25 cellular contexts compared by ENCODE assay signal in genomic region chr7:61111-61510, GRCh38.
DNase-seq lines count a peak whose midpoint lies in the region; ATAC-seq, FAIRE-seq and TF ChIP-seq lines count a peak whose summit lies in the region.
"Had no signal": no experiment of that assay in that cellular context is flagged by ENCODE, and none has a peak within 500 bp of the region (broad histone marks: within the 10 kb centered on the region; RNA-seq: fewer than 3 reads in every experiment).

No MANE protein-coding gene starts in this region.

- H3K4me3 ChIP-seq in heart right ventricle: no peak overlapping the region
- no peak overlapping the region for H3K4me3 ChIP-seq in astrocyte (ENCODE audit: insufficient read depth, low read depth, low read length)
- no peak overlapping the region for H3K4me3 ChIP-seq in aorta (ENCODE audit: low read length in 2 of 2)
- H3K4me3 ChIP-seq in gastroesophageal sphincter: no peak overlapping the region
- H3K4me3 ChIP-seq: ovary, tibial nerve had no signal

- H4K20me1 ChIP-seq in astrocyte (ENCODE audit: insufficient read depth, low read length): no peaks in the 10 kb centered on the region

- H3K27me3 Mint-ChIP-seq in astrocyte (ENCODE audit: low read depth, unreplicated experiment) (peaks cover 64% of the 10 kb centered on the region), nephron progenitor cell (ENCODE audit: low read depth, poor library complexity) (no peaks in the 10 kb centered on the region)
- H3K27me3 Mint-ChIP-seq: activated CD4-positive, alpha-beta memory T cell treated with anti-CD3 and anti-CD28 coated beads for 36 hours; stimulated activated naive CD8-positive, alpha-beta T cell treated with anti-CD3 and anti-CD28 coated beads, Interleukin-15, amount 100 ng/mL, for 72 hours had no signal

- no peak for ATAC-seq in heart right ventricle
- no peak for ATAC-seq in aorta (ENCODE audit: low FRiP score)
- ATAC-seq in GM18502 (IDR thresholded peaks at IDR 0.05; ENCODE audit: poor library complexity, unreplicated experiment): no peak
- ATAC-seq in gastroesophageal sphincter: no peak
- ATAC-seq: naive thymus-derived CD8-positive, alpha-beta T cell; stimulated activated naive CD8-positive, alpha-beta T cell treated with anti-CD3 and anti-CD28 coated beads, Interleukin-15, amount 100 ng/mL, for 72 hours had no signal

- H3K27ac ChIP-seq in heart right ventricle: no peak overlapping the region
- H3K27ac ChIP-seq in astrocyte (ENCODE audit: low read depth, low read length): no peak overlapping the region
- no peak overlapping the region for H3K27ac ChIP-seq in aorta (ENCODE audit: low read depth in 1 of 2, low read length in 2 of 2)
- no peak overlapping the region for H3K27ac ChIP-seq in gastroesophageal sphincter
- H3K27ac ChIP-seq: brain microvascular endothelial cell, epithelial cell of prostate, ovary, tibial nerve had no signal

- peaks cover 7 to 34% (median 21%) of the 10 kb centered on the region in 9 donors for H3K4me1 ChIP-seq in heart right ventricle
- peaks cover 17% of the 10 kb centered on the region for H3K4me1 ChIP-seq in astrocyte (ENCODE audit: insufficient read depth, low read length)
- no peaks in the 10 kb centered on the region for H3K4me1 ChIP-seq in aorta (ENCODE audit: control insufficient read depth in 1 of 2, insufficient read depth in 2 of 2, low read length in 2 of 2)
- H3K4me1 ChIP-seq in gastroesophageal sphincter: peaks cover 0 to 35% (median 9%) of the 10 kb centered on the region in 3 donors

- intact Hi-C loops in cardiac septum (cut with DNase I) (no loop called here), heart right ventricle (cut with DNase I) (no loop called here), aorta (cut with DNase I) (no loop called here)

- H3K4me3 Mint-ChIP-seq in astrocyte (ENCODE audit: unreplicated experiment) (no peak overlapping the region), nephron progenitor cell (no peak overlapping the region)
- H3K4me3 Mint-ChIP-seq: activated CD4-positive, alpha-beta memory T cell treated with anti-CD3 and anti-CD28 coated beads for 36 hours; CD8-positive, alpha-beta memory T cell; naive thymus-derived CD8-positive, alpha-beta T cell; stimulated activated naive CD8-positive, alpha-beta T cell treated with anti-CD3 and anti-CD28 coated beads, Interleukin-15, amount 100 ng/mL, for 72 hours had no signal

- no peaks in the 10 kb centered on the region for H3K9me3 ChIP-seq in heart right ventricle
- H3K9me3 ChIP-seq in astrocyte (ENCODE audit: insufficient read depth, low read depth, low read length): no peaks in the 10 kb centered on the region
- no peaks in the 10 kb centered on the region for H3K9me3 ChIP-seq in aorta (ENCODE audit: control insufficient read depth, low read length)
- no peaks in the 10 kb centered on the region for H3K9me3 ChIP-seq in gastroesophageal sphincter
- H3K9me3 ChIP-seq: ovary, tibial nerve had no signal

- TF ChIP-seq EP300 in gastroesophageal sphincter (IDR thresholded peaks at IDR 0.05): no peak

- no peak for TF ChIP-seq POLR2A in gastroesophageal sphincter (IDR thresholded peaks at IDR 0.05)

- H3K4me1 Mint-ChIP-seq in astrocyte (ENCODE audit: low read depth, unreplicated experiment): peaks cover 5% of the 10 kb centered on the region
- H3K4me1 Mint-ChIP-seq in nephron progenitor cell: peaks cover 36% of the 10 kb centered on the region
- H3K4me1 Mint-ChIP-seq: CD8-positive, alpha-beta memory T cell; stimulated activated naive CD8-positive, alpha-beta T cell treated with anti-CD3 and anti-CD28 coated beads, Interleukin-15, amount 100 ng/mL, for 72 hours had no signal

- WGBS in heart right ventricle, 2 donors: 72 to 81% methylated on average over 9 of the region's 9 CpGs
- WGBS in aorta, 2 donors: 89 to 91% methylated on average over 9 of the region's 9 CpGs
- 59% methylated on average over 3 of the region's 9 CpGs; no CpG with 5 or more reads in 1 of the 2 donors for WGBS in gastroesophageal sphincter (ENCODE audit: low coverage in 1 of 2), 2 donors

- peak overlapping the region; percentile 18 for H3K27ac Mint-ChIP-seq in astrocyte (ENCODE audit: unreplicated experiment)
- peak overlapping the region; percentile 48 for H3K27ac Mint-ChIP-seq in nephron progenitor cell
- H3K27ac Mint-ChIP-seq: activated CD4-positive, alpha-beta memory T cell treated with anti-CD3 and anti-CD28 coated beads for 36 hours; CD8-positive, alpha-beta memory T cell; naive thymus-derived CD8-positive, alpha-beta T cell; stimulated activated naive CD8-positive, alpha-beta T cell treated with anti-CD3 and anti-CD28 coated beads, Interleukin-15, amount 100 ng/mL, for 72 hours had no signal

- DNase-seq in cardiac septum (ENCODE audit: low spot score) (peak; percentile 63), heart right ventricle (no peak), astrocyte (ENCODE audit: low read depth) (no peak), nephron progenitor cell (no peak), aorta (peak; percentile 43 to 75), GDM1 (lab: John Stamatoyannopoulos, UW) (no peak)
- DNase-seq: activated CD4-positive, CD25-positive, alpha-beta regulatory T cell; brain microvascular endothelial cell; CD8-positive, alpha-beta memory T cell; DMS153; effector CD4-positive, alpha-beta T cell; GOT3; midbrain; NCI-H1105; NCI-H2029 treated with DMSO at 0.1 percent for 48 hours; NCI-H226; T-helper 9 cell had no signal

- H3K27me3 ChIP-seq in heart right ventricle (peaks cover 0 to 6% (median 0%) of the 10 kb centered on the region in 7 donors), astrocyte (ENCODE audit: insufficient read depth, low read length) (no peaks in the 10 kb centered on the region), aorta (ENCODE audit: control insufficient read depth in 1 of 2, insufficient read depth in 2 of 2, low read length in 1 of 2) (no peaks in the 10 kb centered on the region), gastroesophageal sphincter (no peaks in the 10 kb centered on the region)
- H3K27me3 ChIP-seq: brain microvascular endothelial cell, ovary, tibial nerve had no signal

- no peaks in the 10 kb centered on the region for H3K36me3 ChIP-seq in heart right ventricle
- H3K36me3 ChIP-seq in astrocyte (ENCODE audit: insufficient read depth, low read length): no peaks in the 10 kb centered on the region
- no peaks in the 10 kb centered on the region for H3K36me3 ChIP-seq in aorta (ENCODE audit: control insufficient read depth in 1 of 2, insufficient read depth in 2 of 2, low read length in 1 of 2)
- H3K36me3 ChIP-seq in gastroesophageal sphincter: no peaks in the 10 kb centered on the region
- H3K36me3 ChIP-seq: brain microvascular endothelial cell, ovary, tibial nerve had no signal

- no peak overlapping the region for H2AFZ ChIP-seq in astrocyte (ENCODE audit: low read depth, low read length)

- H3K9me3 Mint-ChIP-seq in astrocyte (ENCODE audit: unreplicated experiment) (peaks cover 2% of the 10 kb centered on the region), nephron progenitor cell (no peaks in the 10 kb centered on the region)
- H3K9me3 Mint-ChIP-seq: activated CD4-positive, alpha-beta memory T cell treated with anti-CD3 and anti-CD28 coated beads for 36 hours; CD8-positive, alpha-beta memory T cell; naive thymus-derived CD8-positive, alpha-beta T cell; stimulated activated naive CD8-positive, alpha-beta T cell treated with anti-CD3 and anti-CD28 coated beads, Interleukin-15, amount 100 ng/mL, for 72 hours had no signal

- H3K9ac ChIP-seq in astrocyte (ENCODE audit: low read length): no peak overlapping the region

- FAIRE-seq in astrocyte (lab: Jason Lieb, UNC): no peak

- no peaks in the 10 kb centered on the region for H3K36me3 Mint-ChIP-seq in astrocyte (ENCODE audit: low read depth, unreplicated experiment)
- H3K36me3 Mint-ChIP-seq in nephron progenitor cell (ENCODE audit: low read depth): no peaks in the 10 kb centered on the region
- H3K36me3 Mint-ChIP-seq: activated CD4-positive, alpha-beta memory T cell treated with anti-CD3 and anti-CD28 coated beads for 36 hours; CD8-positive, alpha-beta memory T cell; naive thymus-derived CD8-positive, alpha-beta T cell had no signal

- no peak overlapping the region for H3K4me2 ChIP-seq in astrocyte (ENCODE audit: low read length)

- H3K79me2 ChIP-seq in astrocyte (ENCODE audit: insufficient read depth, low read length): no peaks in the 10 kb centered on the region

- TF ChIP-seq CTCF in heart right ventricle (IDR thresholded peaks at IDR 0.05): no peak
- no peak for TF ChIP-seq CTCF in astrocyte (IDR thresholded peaks at IDR 0.05; ENCODE audit: insufficient read depth, low read depth, low read length)
- no peak for TF ChIP-seq CTCF in nephron progenitor cell (IDR thresholded peaks at IDR 0.05)
- no peak for TF ChIP-seq CTCF in gastroesophageal sphincter (IDR thresholded peaks at IDR 0.05)

Comparison
In these comparisons a context has a peak if more than half of its experiments do, and no peak if none do; other contexts are left out.
1. DNase-seq: peak in cardiac septum (single experiment) and aorta (2 of 2); none in heart right ventricle (0 of 2), astrocyte (single experiment), nephron progenitor cell (single experiment) and GDM1 (single experiment).